ENCODE assay signal across 8 cellular contexts in the genomic region with DNA sequence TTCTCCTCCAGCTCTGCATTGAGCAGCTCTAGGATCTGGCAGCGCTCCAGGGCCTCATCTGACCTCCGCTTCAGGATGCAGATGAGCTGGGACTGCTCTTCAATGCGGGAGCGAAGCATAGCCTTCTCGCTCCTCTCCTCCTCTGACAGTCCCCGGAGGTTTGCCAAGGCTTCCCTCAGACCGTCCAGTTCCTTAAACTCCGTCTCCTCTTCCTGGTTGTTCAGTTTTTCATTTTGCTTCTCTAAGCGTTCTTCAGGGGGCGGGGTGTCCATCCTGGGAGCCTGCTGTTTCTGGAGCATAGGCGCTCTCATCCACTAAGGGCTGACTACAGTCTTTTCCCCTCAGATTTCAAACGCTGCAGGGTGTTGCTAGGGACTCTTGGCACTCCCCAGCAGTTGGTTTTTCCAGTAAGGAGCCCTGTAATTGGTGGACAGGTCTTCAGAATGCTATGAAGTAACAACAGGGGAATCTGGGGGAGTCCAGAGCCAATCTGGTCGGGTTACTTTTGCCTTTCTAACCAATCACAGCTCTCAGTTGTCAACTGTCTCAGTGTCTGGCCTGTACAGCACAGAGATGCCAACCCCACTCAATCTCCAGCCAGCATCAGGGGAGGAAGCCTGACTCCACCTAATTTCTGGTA. TPM values are rescaled to one million over a fixed set of nuclear protein-coding genes. Genes with fewer than 3 reads are reported as not detected.
DNase-seq lines count a peak whose midpoint lies in the region; ATAC-seq and TF ChIP-seq lines count a peak whose summit lies in the region.

A gene (minus strand): TSS at position 376 of the 640 bp plus-strand sequence. CDS start 65 bp downstream, at position 311.

- H3K27me3 ChIP-seq in esophagus squamous epithelium (no peaks in the 10 kb centered on the region), muscle layer of colon (ENCODE audit: control insufficient read depth in 1 of 2, insufficient read depth in 2 of 2, low read length in 2 of 2) (no peaks in the 10 kb centered on the region)

- 59 to 66% methylated on average over 10 to 13 of the region's 13 CpGs for WGBS in esophagus squamous epithelium, 2 donors

- TF ChIP-seq POLR2A in esophagus squamous epithelium (IDR thresholded peaks at IDR 0.05): no peak

- DNase-seq in ELF-1 (ENCODE audit: low read depth, low spot score) (peak; percentile 23), NCI-H774 (lab: John Stamatoyannopoulos, UW) (peak; percentile 53), esophagus squamous epithelium (lab: John Stamatoyannopoulos, UW) (peak; percentile 10), GDM1 (lab: John Stamatoyannopoulos, UW) (no peak)
- no peak for DNase-seq in activated naive CD4-positive, alpha-beta T cell treated with anti-CD3 and anti-CD28 coated beads, Interleukin-2, amount 50 U/mL, for 72 hours (ENCODE audit: low spot score in 2 of 2)

- peak within 1 kb of the TSS in 1 of 2 donors; percentile 46 for H3K27ac Mint-ChIP-seq in activated naive CD4-positive, alpha-beta T cell treated with anti-CD3 and anti-CD28 coated beads, Interleukin-2, amount 50 U/mL, for 72 hours

- no peaks in the 10 kb centered on the region for H3K9me3 Mint-ChIP-seq in activated naive CD4-positive, alpha-beta T cell treated with anti-CD3 and anti-CD28 coated beads, Interleukin-2, amount 50 U/mL, for 72 hours

- peak within 1 kb of the TSS; percentile 12 for H3K9ac ChIP-seq in muscle layer of colon (ENCODE audit: low read length)

- H3K4me1 ChIP-seq in esophagus squamous epithelium: peaks cover 0 to 36% (median 13%) of the 10 kb centered on the region in 3 donors
- peaks cover 33% of the 10 kb centered on the region for H3K4me1 ChIP-seq in muscle layer of colon (ENCODE audit: insufficient read depth, low read length)

- intact Hi-C loops in esophagus squamous epithelium (cut with DNase I): no loop called here

- no peak for TF ChIP-seq CTCF in esophagus squamous epithelium (IDR thresholded peaks at IDR 0.05)

- ATAC-seq in HG02759 (IDR thresholded peaks at IDR 0.05; ENCODE audit: unreplicated experiment) (no peak), HG02678 (IDR thresholded peaks at IDR 0.05; ENCODE audit: unreplicated experiment) (no peak)
- no peak for ATAC-seq in activated naive CD4-positive, alpha-beta T cell treated with anti-CD3 and anti-CD28 coated beads, Interleukin-2, amount 50 U/mL, for 72 hours

- peak within 1 kb of the TSS; percentile 9 to 77 (median 60) for H3K27ac ChIP-seq in esophagus squamous epithelium
- H3K27ac ChIP-seq in muscle layer of colon (ENCODE audit: low read depth, low read length): peak within 1 kb of the TSS; percentile 75

- H3K4me3 ChIP-seq in esophagus squamous epithelium (peak within 1 kb of the TSS in 3 of 4 donors; percentile 21 to 60 (median 28)), muscle layer of colon (ENCODE audit: low read depth in 1 of 2, low read length in 2 of 2) (peak within 1 kb of the TSS; percentile 33 to 58)

- peaks cover 0 to 5% of the 10 kb centered on the region in 2 donors for H3K36me3 Mint-ChIP-seq in activated naive CD4-positive, alpha-beta T cell treated with anti-CD3 and anti-CD28 coated beads, Interleukin-2, amount 50 U/mL, for 72 hours

- H3K36me3 ChIP-seq in esophagus squamous epithelium (no peaks in the 10 kb centered on the region), muscle layer of colon (ENCODE audit: insufficient read depth, low read length) (no peaks in the 10 kb centered on the region)

- H3K9me3 ChIP-seq in esophagus squamous epithelium: no peaks in the 10 kb centered on the region
- no peaks in the 10 kb centered on the region for H3K9me3 ChIP-seq in muscle layer of colon (ENCODE audit: low read length)

RNA-seq across cellular contexts. Expression of the gene that starts here (rescaled TPM):
- total RNA-seq in esophagus squamous epithelium: 1 to 10 TPM in 2 of 4 donors, under 1 TPM in 1, not detected in 1; 0.18 to 2.1 (median 1.1) TPM
- total RNA-seq in activated naive CD4-positive, alpha-beta T cell treated with anti-CD3 and anti-CD28 coated beads, Interleukin-2, amount 50 U/mL, for 72 hours: not detected

Comparison
In these comparisons a context has a peak if more than half of its experiments do, and no peak if none do; other contexts are left out.
1. DNase-seq: peak in ELF-1 (single experiment), NCI-H774 (single experiment) and esophagus squamous epithelium (single experiment); none in GDM1 (single experiment) and activated naive CD4-positive, alpha-beta T cell treated with anti-CD3 and anti-CD28 coated beads, Interleukin-2, amount 50 U/mL, for 72 hours (0 of 2).